8 cellular contexts compared by ENCODE assay signal in genomic region chr5:71586052-71586940, GRCh38. TPM values are rescaled to one million over a fixed set of nuclear protein-coding genes. Genes with fewer than 3 reads are reported as not detected.
A peak's percentile ranks its signal among the peaks of the same experiment; 100 is the strongest.
DNase-seq lines count a peak whose midpoint lies in the region; ATAC-seq and TF ChIP-seq lines count a peak whose summit lies in the region.

No MANE protein-coding gene starts in this region.

- TF ChIP-seq CTCF in AG04449 (IDR thresholded peaks at IDR 0.05; ENCODE audit: insufficient read depth, low read length, missing control alignments) (no peak), kidney epithelial cell (IDR thresholded peaks at IDR 0.05; ENCODE audit: insufficient read depth, low read length, poor library complexity, severe bottlenecking) (no peak)

- H3K27ac ChIP-seq in angular gyrus (ENCODE audit: low read depth, low read length) (peak overlapping the region; percentile 75), temporal lobe (ENCODE audit: low read depth, low read length) (peak overlapping the region; percentile 69)

- peak; percentile 4 for ATAC-seq in GM19043 (IDR thresholded peaks at IDR 0.05; ENCODE audit: low read depth, unreplicated experiment)

- DNase-seq in AG04449 (ENCODE audit: low read depth, low spot score) (no peak), NCI-H146 treated with DMSO at 0.1 percent for 48 hours (lab: John Stamatoyannopoulos, UW; ENCODE audit: unreplicated experiment) (peak; percentile 50), kidney epithelial cell (ENCODE audit: low read depth) (no peak), glomerular visceral epithelial cell (ENCODE audit: extremely low spot score) (no peak), Ammon's horn (ENCODE audit: low spot score) (no peak)

- peak overlapping the region; percentile 79 for H3K4me3 ChIP-seq in AG04449 (ENCODE audit: low read depth, low read length)
- peak overlapping the region; percentile 71 for H3K4me3 ChIP-seq in kidney epithelial cell (ENCODE audit: low read depth, low read length)

- no peaks in the 10 kb centered on the region for H3K36me3 ChIP-seq in kidney epithelial cell (ENCODE audit: control insufficient read depth, insufficient read depth, low read length)

- POLR2A ChIA-PET in AG04449 (lab: Yijun Ruan, JAX), result no interaction called here

- no peaks in the 10 kb centered on the region for H3K27me3 ChIP-seq in kidney epithelial cell (ENCODE audit: control insufficient read depth, insufficient read depth, low read length)

- CTCF ChIA-PET in AG04449 (lab: Yijun Ruan, JAX), result interaction anchor here (2.6 kb wide), 1 partner anchor 15 kb away, joined by 16 read pairs; no protein-coding TSS in a partner anchor

RNA-seq across cellular contexts. Expression of gene MCCC2, which starts 0.8 kb away (rescaled TPM):
- total RNA-seq in kidney epithelial cell, result 40.4 and 44.1 TPM in 2 replicates
- total RNA-seq in temporal lobe, result 16.7 TPM
